ENCODE assay signal across 8 cellular contexts in the genomic region with DNA sequence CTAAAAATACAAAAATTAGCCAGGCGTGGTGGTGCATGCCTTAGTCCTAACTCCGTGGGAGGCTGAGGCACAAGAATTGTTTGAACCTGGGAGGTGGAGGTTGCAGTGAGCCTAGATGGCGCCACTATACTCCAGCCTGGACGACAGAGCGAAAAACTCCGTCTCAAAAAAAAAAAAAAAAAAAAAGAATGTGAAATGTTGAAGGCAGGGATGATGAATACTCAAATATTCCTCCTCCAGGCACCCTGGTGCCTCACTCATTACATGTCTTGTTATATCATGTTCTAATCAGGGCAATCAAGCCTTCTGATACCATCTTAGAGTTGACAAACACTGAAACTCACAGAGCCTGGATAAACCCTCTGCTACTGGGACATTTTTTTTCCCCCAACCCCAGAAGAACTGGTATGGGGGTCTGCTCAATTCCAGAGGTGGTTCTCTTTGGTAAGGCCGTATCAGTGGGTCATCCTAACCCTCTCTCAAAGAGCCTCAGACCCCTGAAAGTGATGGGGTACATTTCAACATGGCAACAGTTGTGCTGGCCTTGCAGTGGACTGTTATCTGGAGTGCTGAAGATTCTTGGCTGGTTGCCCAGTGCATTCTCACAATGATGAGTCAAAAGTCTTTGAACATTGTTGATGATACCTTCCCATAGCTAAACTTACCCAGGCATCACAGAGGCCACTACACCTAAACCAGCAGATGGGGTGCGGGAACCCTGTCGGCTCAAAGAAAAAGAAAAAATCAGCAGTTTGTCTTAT. TPM values are rescaled to one million over a fixed set of nuclear protein-coding genes. Genes with fewer than 3 reads are reported as not detected.
DNase-seq lines count a peak whose midpoint lies in the region; ATAC-seq and TF ChIP-seq lines count a peak whose summit lies in the region.

No MANE protein-coding gene starts in this region.

- no peak overlapping the region for H2AFZ ChIP-seq in fibroblast of lung (ENCODE audit: low read length)

- no peaks in the 10 kb centered on the region for H3K79me2 ChIP-seq in fibroblast of lung (ENCODE audit: control insufficient read depth, insufficient read depth, low read length)

- ATAC-seq in left cardiac atrium (peak in 1 of 2 donors; percentile 24), Right ventricle myocardium superior (ENCODE audit: poor library complexity) (no peak), HG03520 (IDR thresholded peaks at IDR 0.05; ENCODE audit: unreplicated experiment) (peak; percentile 49), WTC11 (no peak), HG03354 (IDR thresholded peaks at IDR 0.05; ENCODE audit: poor library complexity, severe bottlenecking, unreplicated experiment) (no peak)

- no peaks in the 10 kb centered on the region for H3K36me3 ChIP-seq in fibroblast of lung (ENCODE audit: control insufficient read depth, insufficient read depth, low read length)

- no peaks in the 10 kb centered on the region for H3K36me3 Mint-ChIP-seq in WTC11

- H3K27ac ChIP-seq in fibroblast of lung (ENCODE audit: insufficient read depth, low read length), result no peak overlapping the region

- intact Hi-C loops in left cardiac atrium (cut with DNase I), result loop anchor here in 1 of 2 donors (2.0 to 5.0 kb wide), 3 partner anchors 151 to 517 kb away; no protein-coding TSS in a partner anchor
- intact Hi-C loops in Right ventricle myocardium superior (cut with DNase I), result loop anchor here (5.0 kb wide), 3 partner anchors 152 to 517 kb away; no protein-coding TSS in a partner anchor

- H3K4me1 Mint-ChIP-seq in WTC11, result peaks cover 7% of the 10 kb centered on the region

- no peaks in the 10 kb centered on the region for H3K9me3 ChIP-seq in fibroblast of lung (ENCODE audit: control insufficient read depth, insufficient read depth, low read depth, low read length)

- CTCF ChIA-PET in WTC11 (lab: Charles Lee), result no interaction called here

- no peak overlapping the region for H3K9ac ChIP-seq in fibroblast of lung (ENCODE audit: insufficient read depth, low read length)

- H3K9me3 Mint-ChIP-seq in WTC11, result no peaks in the 10 kb centered on the region

- H3K4me1 ChIP-seq in fibroblast of lung (ENCODE audit: control insufficient read depth, extremely low read depth, insufficient read depth, low read length), result no peaks in the 10 kb centered on the region

- no peaks in the 10 kb centered on the region for H3K27me3 ChIP-seq in fibroblast of lung (ENCODE audit: control insufficient read depth, insufficient read depth, low read length)

- no peaks in the 10 kb centered on the region for H4K20me1 ChIP-seq in fibroblast of lung (ENCODE audit: control insufficient read depth, extremely low read depth, insufficient read depth, low read length)

- no peak overlapping the region for H3K4me3 Mint-ChIP-seq in WTC11

- no peak overlapping the region for H3K4me2 ChIP-seq in fibroblast of lung (ENCODE audit: extremely low read depth, insufficient read depth, low read length)

- DNase-seq in left cardiac atrium (peak; percentile 63), Right ventricle myocardium superior (no peak), WTC11 (ENCODE audit: low spot score) (peak; percentile 14), fibroblast of lung (ENCODE audit: low read depth in 2 of 2) (peak; percentile 42 to 73), COLO829 (ENCODE audit: low spot score) (no peak), HuH-7 (ENCODE audit: low spot score) (no peak)

- H3K27me3 Mint-ChIP-seq in WTC11 (ENCODE audit: low read depth), result peaks cover 13% of the 10 kb centered on the region

- no peak overlapping the region for H3K4me3 ChIP-seq in fibroblast of lung (replicated peaks in 1 of 4; ENCODE audit: control extremely low read depth in 1 of 4, insufficient read depth in 1 of 4, low read depth in 3 of 4, low read length in 4 of 4)

- H3K27ac Mint-ChIP-seq in WTC11, result no peak overlapping the region

- POLR2A ChIA-PET in WTC11 (lab: Charles Lee), result no interaction called here

- TF ChIP-seq CTCF in WTC11 (IDR thresholded peaks at IDR 0.05) (no peak), fibroblast of lung (conservative IDR thresholded peaks at IDR 0.05 in 1 of 2, IDR thresholded peaks at IDR 0.05 in 1 of 2; ENCODE audit: low read depth in 1 of 2, low read length in 2 of 2) (no peak)

TF ChIP-seq in WTC11, 78 proteins besides CTCF, POLR2A, EP300 and RAD21:
- TF ChIP-seq GABPB1 (CRISPR knock-in tag; IDR thresholded peaks at IDR 0.05) (peak; percentile 30; the same call in 1 of the 2 replicates), EMX1 (CRISPR knock-in tag; IDR thresholded peaks at IDR 0.05) (no peak)

RNA-seq across cellular contexts. Expression of a gene that starts 2.4 kb away (rescaled TPM):
- 10 to 100 TPM; 28.6 to 39.5 TPM for total RNA-seq in left cardiac atrium
- total RNA-seq in Right ventricle myocardium superior, result 61.2 TPM
- total RNA-seq in WTC11 (2021), result 15.9 to 18.6 TPM (median 18.3 TPM) in 3 replicates
- total RNA-seq in fibroblast of lung, result 13.9 and 14.4 TPM in 2 replicates
- polyA plus RNA-seq in fibroblast of lung, result 36.2 and 38.9 TPM in 2 replicates
- 28.3 and 34.0 TPM in 2 replicates for polyA plus RNA-seq in fibroblast of lung (2012)
- polyA minus RNA-seq in fibroblast of lung (ENCODE audit: low replicate concordance), result 10.9 and 17.4 TPM in 2 replicates

Comparison
In these comparisons a context has a peak if more than half of its experiments do, and no peak if none do; other contexts are left out.
1. DNase-seq: peak in left cardiac atrium (single experiment), WTC11 (single experiment) and fibroblast of lung (2 of 2); none in Right ventricle myocardium superior (single experiment), COLO829 (single experiment) and HuH-7 (single experiment).